10 cellular contexts compared by ENCODE assay signal in the genomic region with DNA sequence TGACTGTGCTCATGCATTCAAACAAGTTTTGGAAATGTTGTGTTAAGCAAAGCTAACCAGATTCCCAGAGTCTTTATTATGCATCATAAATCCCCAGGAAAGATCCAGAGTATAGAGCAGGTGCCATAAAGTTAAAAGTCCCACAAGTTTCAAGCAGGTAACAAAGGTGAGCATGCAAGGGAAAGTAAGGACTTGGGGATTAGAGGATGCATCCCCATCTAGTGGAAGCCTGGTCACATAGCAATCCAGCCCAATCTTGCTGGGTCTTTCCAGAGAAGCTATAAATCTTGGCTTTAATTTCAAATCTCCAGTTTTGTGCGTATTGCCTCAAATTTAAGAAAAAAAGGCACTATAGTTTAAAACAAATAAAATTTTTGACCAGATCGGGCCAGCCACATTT.
DNase-seq lines count a peak whose midpoint lies in the region; ATAC-seq, FAIRE-seq and TF ChIP-seq lines count a peak whose summit lies in the region.
"Had no signal": no experiment of that assay in that cellular context is flagged by ENCODE, and none has a peak within 500 bp of the region (broad histone marks: within the 10 kb centered on the region; RNA-seq: fewer than 3 reads in every experiment).

No MANE protein-coding gene starts in this region.

- H3K27ac Mint-ChIP-seq in astrocyte (ENCODE audit: unreplicated experiment) = no peak overlapping the region
- H3K27ac Mint-ChIP-seq: naive B cell had no signal

- no peaks in the 10 kb centered on the region for H3K79me2 ChIP-seq in DOHH2 (ENCODE audit: control insufficient read depth, low read length)
- no peaks in the 10 kb centered on the region for H3K79me2 ChIP-seq in Karpas-422 (ENCODE audit: low read length)
- H3K79me2 ChIP-seq in astrocyte (ENCODE audit: insufficient read depth, low read length) = no peaks in the 10 kb centered on the region

- H3K4me1 Mint-ChIP-seq in astrocyte (ENCODE audit: low read depth, unreplicated experiment) = no peaks in the 10 kb centered on the region
- H3K4me1 Mint-ChIP-seq: naive B cell had no signal

- H3K36me3 ChIP-seq in DOHH2 (ENCODE audit: control insufficient read depth, low read length) = no peaks in the 10 kb centered on the region
- H3K36me3 ChIP-seq in Karpas-422 (ENCODE audit: insufficient read depth, low read length) = no peaks in the 10 kb centered on the region
- peaks cover 3% of the 10 kb centered on the region for H3K36me3 ChIP-seq in astrocyte (ENCODE audit: insufficient read depth, low read length)

- H3F3A ChIP-seq in DOHH2 (ENCODE audit: control insufficient read depth, insufficient read depth) = no peaks in the 10 kb centered on the region

- no peak for ATAC-seq in GM18870 (IDR thresholded peaks at IDR 0.05; ENCODE audit: unreplicated experiment)
- ATAC-seq: esophagus mucosa had no signal

- peak; percentile 47 for TF ChIP-seq CTCF in DOHH2 (IDR thresholded peaks at IDR 0.05; ENCODE audit: low read depth, low read length, poor library complexity, severe bottlenecking)
- peak; percentile 19 for TF ChIP-seq CTCF in astrocyte (IDR thresholded peaks at IDR 0.05; ENCODE audit: insufficient read depth, low read depth, low read length)
- peak in 18 of 56 donors; percentile 5 to 40 (median 18) for TF ChIP-seq CTCF in dorsolateral prefrontal cortex (IDR thresholded peaks at IDR 0.05 in 54 of 56, conservative IDR thresholded peaks at IDR 0.05 in 2 of 56; ENCODE audit: low read depth in 1 of 56, partially characterized antibody in 56 of 56)

- H3K27ac ChIP-seq in DOHH2 (ENCODE audit: low read depth, low read length) = no peak overlapping the region
- no peak overlapping the region for H3K27ac ChIP-seq in Karpas-422 (ENCODE audit: low read length)
- H3K27ac ChIP-seq in astrocyte (ENCODE audit: low read depth, low read length) = no peak overlapping the region
- H3K27ac ChIP-seq in dorsolateral prefrontal cortex = no peak overlapping the region

- H3K4me2 ChIP-seq in DOHH2 (ENCODE audit: low read length) (no peak overlapping the region), Karpas-422 (ENCODE audit: low read depth, low read length, poor library complexity, severe bottlenecking) (no peak overlapping the region), astrocyte (ENCODE audit: low read length) (no peak overlapping the region)

- H3K9ac ChIP-seq in Karpas-422 (ENCODE audit: low read length) (no peak overlapping the region), astrocyte (ENCODE audit: low read length) (no peak overlapping the region)

- H3K27me3 Mint-ChIP-seq in astrocyte (ENCODE audit: low read depth, unreplicated experiment) = no peaks in the 10 kb centered on the region
- H3K27me3 Mint-ChIP-seq: naive B cell had no signal

- H3K9me3 Mint-ChIP-seq in astrocyte (ENCODE audit: unreplicated experiment) = peaks cover 24% of the 10 kb centered on the region

- H3K9me3 ChIP-seq in DOHH2 (ENCODE audit: control insufficient read depth, insufficient read depth, low read length) (no peaks in the 10 kb centered on the region), Karpas-422 (ENCODE audit: low read length) (peaks cover 6% of the 10 kb centered on the region; the same call in 1 of the 2 replicates), astrocyte (ENCODE audit: insufficient read depth, low read depth, low read length) (no peaks in the 10 kb centered on the region)

- no peak for FAIRE-seq in astrocyte (lab: Jason Lieb, UNC)

- no peaks in the 10 kb centered on the region for H4K20me1 ChIP-seq in DOHH2 (ENCODE audit: control insufficient read depth, insufficient read depth, low read depth, low read length)
- no peaks in the 10 kb centered on the region for H4K20me1 ChIP-seq in Karpas-422 (ENCODE audit: insufficient read depth, low read depth, low read length)
- H4K20me1 ChIP-seq in astrocyte (ENCODE audit: insufficient read depth, low read length) = no peaks in the 10 kb centered on the region

- no peak overlapping the region for H3K4me3 Mint-ChIP-seq in astrocyte (ENCODE audit: unreplicated experiment)
- H3K4me3 Mint-ChIP-seq: naive B cell had no signal

- DNase-seq in Karpas-422 (peak; percentile 64), astrocyte (ENCODE audit: low read depth) (peak; percentile 9), lung microvascular endothelial cell (ENCODE audit: low read depth in 2 of 2) (peak; percentile 7 to 15), GDM1 (lab: John Stamatoyannopoulos, UW) (no peak), dorsolateral prefrontal cortex (no peak), pons (ENCODE audit: low spot score) (no peak)
- DNase-seq: naive B cell had no signal

- intact Hi-C loops in dorsolateral prefrontal cortex (cut with DNase I) = no loop called here

- no peaks in the 10 kb centered on the region for H3K27me3 ChIP-seq in DOHH2 (ENCODE audit: control insufficient read depth, low read length)
- H3K27me3 ChIP-seq in Karpas-422 (ENCODE audit: low read length) = no peaks in the 10 kb centered on the region
- no peaks in the 10 kb centered on the region for H3K27me3 ChIP-seq in astrocyte (ENCODE audit: insufficient read depth, low read length)
- no peaks in the 10 kb centered on the region for H3K27me3 ChIP-seq in dorsolateral prefrontal cortex

- no peak overlapping the region for H2AFZ ChIP-seq in Karpas-422 (ENCODE audit: low read length)
- no peak overlapping the region for H2AFZ ChIP-seq in astrocyte (ENCODE audit: low read depth, low read length)

- no peaks in the 10 kb centered on the region for H3K4me1 ChIP-seq in DOHH2 (ENCODE audit: control insufficient read depth, low read length)
- no peaks in the 10 kb centered on the region for H3K4me1 ChIP-seq in Karpas-422 (ENCODE audit: low read length)
- H3K4me1 ChIP-seq in astrocyte (ENCODE audit: insufficient read depth, low read length) = no peaks in the 10 kb centered on the region

- H3K9me2 ChIP-seq in DOHH2 (replicated peaks; ENCODE audit: control insufficient read depth, low read length) = no peaks in the 10 kb centered on the region
- no peaks in the 10 kb centered on the region for H3K9me2 ChIP-seq in Karpas-422 (replicated peaks; ENCODE audit: insufficient read depth, low read length)

- H3K4me3 ChIP-seq in DOHH2 (ENCODE audit: low read length) (no peak overlapping the region), Karpas-422 (ENCODE audit: low read length) (no peak overlapping the region), astrocyte (ENCODE audit: insufficient read depth, low read depth, low read length) (no peak overlapping the region), dorsolateral prefrontal cortex (no peak overlapping the region)

- peaks cover 26% of the 10 kb centered on the region for H3K36me3 Mint-ChIP-seq in astrocyte (ENCODE audit: low read depth, unreplicated experiment)

Comparison
In these comparisons a context has a peak if more than half of its experiments do, and no peak if none do; other contexts are left out.
1. DNase-seq: peak in Karpas-422 (single experiment), astrocyte (single experiment) and lung microvascular endothelial cell (2 of 2); none in GDM1 (single experiment), dorsolateral prefrontal cortex (0 of 10) and pons (single experiment).